Comparison of ENCODE assay signal across 10 cellular contexts in genomic region chr14:104665092-104665662, GRCh38. TPM values are rescaled to one million over a fixed set of nuclear protein-coding genes. Genes with fewer than 3 reads are reported as not detected.
DNase-seq lines count a peak whose midpoint lies in the region; ATAC-seq and TF ChIP-seq lines count a peak whose summit lies in the region.
"Had no signal": no experiment of that assay in that cellular context is flagged by ENCODE, and none has a peak within 500 bp of the region (broad histone marks: within the 10 kb centered on the region; RNA-seq: fewer than 3 reads in every experiment).

No MANE protein-coding gene starts in this region.

- H3F3A ChIP-seq in DOHH2 (ENCODE audit: control insufficient read depth, insufficient read depth) (peaks cover 21% of the 10 kb centered on the region), Loucy (ENCODE audit: low read depth) (no peaks in the 10 kb centered on the region)

- H3K4me1 ChIP-seq in DOHH2 (ENCODE audit: control insufficient read depth, low read length) (peaks cover 52% of the 10 kb centered on the region), Loucy (ENCODE audit: insufficient read depth, low read length, poor library complexity, severe bottlenecking) (peaks cover 5% of the 10 kb centered on the region), spleen (peaks cover 10 to 33% (median 23%) of the 10 kb centered on the region in 6 donors), vagina (peaks cover 7% of the 10 kb centered on the region)

- 10 to 21% (median 19%) methylated on average over 2 of the region's 2 CpGs for WGBS in spleen, 5 donors

- intact Hi-C loops in dorsolateral prefrontal cortex (cut with DNase I) (loop anchor here in 1 of 2 donors (1.0 kb wide), 1 partner anchor 43 kb away; no protein-coding TSS in a partner anchor), spleen (cut with DNase I; ENCODE audit: low total_unique reads) (no loop called here), vagina (cut with DNase I) (no loop called here)

- H3K27me3 ChIP-seq in DOHH2 (ENCODE audit: control insufficient read depth, low read length) = 0 out of 2 replicates have a peak, but pooled peaks cover 2% of the 10 kb centered on the region
- no peaks in the 10 kb centered on the region for H3K27me3 ChIP-seq in Loucy (ENCODE audit: insufficient read depth, low read length, poor library complexity, severe bottlenecking)
- no peaks in the 10 kb centered on the region for H3K27me3 ChIP-seq in dorsolateral prefrontal cortex
- H3K27me3 ChIP-seq in spleen (replicated peaks in 1 of 7) = peaks cover 0 to 23% (median 4%) of the 10 kb centered on the region in 7 donors
- no peaks in the 10 kb centered on the region for H3K27me3 ChIP-seq in vagina

- no peak overlapping the region for H2AFZ ChIP-seq in Loucy (ENCODE audit: low read length)

- peak overlapping the region; percentile 75 for H3K4me3 Mint-ChIP-seq in neural crest cell

- TF ChIP-seq CTCF in DOHH2 (IDR thresholded peaks at IDR 0.05; ENCODE audit: low read depth, low read length, poor library complexity, severe bottlenecking) = no peak
- no peak for TF ChIP-seq CTCF in Loucy (conservative IDR thresholded peaks at IDR 0.05; ENCODE audit: low read length)
- no peak for TF ChIP-seq CTCF in dorsolateral prefrontal cortex (IDR thresholded peaks at IDR 0.05 in 54 of 56, conservative IDR thresholded peaks at IDR 0.05 in 2 of 56; ENCODE audit: low read depth in 1 of 56, partially characterized antibody in 56 of 56)
- no peak for TF ChIP-seq CTCF in neural crest cell (conservative IDR thresholded peaks at IDR 0.05)
- no peak for TF ChIP-seq CTCF in spleen (IDR thresholded peaks at IDR 0.05 in 8 of 11, conservative IDR thresholded peaks at IDR 0.05 in 3 of 11)
- no peak for TF ChIP-seq CTCF in vagina (IDR thresholded peaks at IDR 0.05)

- TF ChIP-seq POLR2A in spleen (IDR thresholded peaks at IDR 0.05) = no peak
- no peak for TF ChIP-seq POLR2A in vagina (IDR thresholded peaks at IDR 0.05)

- H3K4me3 ChIP-seq in DOHH2 (ENCODE audit: low read length) (peak overlapping the region; percentile 45), Loucy (ENCODE audit: low read length, poor library complexity, severe bottlenecking) (no peak overlapping the region), dorsolateral prefrontal cortex (peak overlapping the region in 1 of 59 donors; percentile 13), spleen (no peak overlapping the region), vagina (no peak overlapping the region)

- H3K79me2 ChIP-seq in DOHH2 (ENCODE audit: control insufficient read depth, low read length) (no peaks in the 10 kb centered on the region), Loucy (ENCODE audit: insufficient read depth, low read length) (no peaks in the 10 kb centered on the region)

- peak overlapping the region; percentile 96 for H3K27ac Mint-ChIP-seq in neural crest cell (ENCODE audit: unreplicated experiment)

- H3K36me3 Mint-ChIP-seq in neural crest cell (ENCODE audit: low read depth) = peaks cover 8% of the 10 kb centered on the region

- peak overlapping the region; percentile 53 for H3K27ac ChIP-seq in DOHH2 (ENCODE audit: low read depth, low read length)
- peak overlapping the region; percentile 65 to 100 (median 98) for H3K27ac ChIP-seq in dorsolateral prefrontal cortex
- H3K27ac ChIP-seq in spleen = peak overlapping the region in 4 of 8 donors; percentile 33 to 62 (median 48)
- no peak overlapping the region for H3K27ac ChIP-seq in vagina

- H3K4me2 ChIP-seq in DOHH2 (ENCODE audit: low read length) = peak overlapping the region; percentile 63
- H3K4me2 ChIP-seq in Loucy (ENCODE audit: low read depth, low read length, poor library complexity, severe bottlenecking) = peak overlapping the region; percentile 27

- H4K20me1 ChIP-seq in DOHH2 (ENCODE audit: control insufficient read depth, insufficient read depth, low read depth, low read length) (no peaks in the 10 kb centered on the region), Loucy (ENCODE audit: insufficient read depth, low read length, poor library complexity, severe bottlenecking) (no peaks in the 10 kb centered on the region)

- peaks cover 4% of the 10 kb centered on the region; the same call in 1 of the 2 replicates for H3K36me3 ChIP-seq in DOHH2 (ENCODE audit: control insufficient read depth, low read length)
- H3K36me3 ChIP-seq in Loucy (ENCODE audit: insufficient read depth, low read length) = no peaks in the 10 kb centered on the region
- H3K36me3 ChIP-seq in spleen = no peaks in the 10 kb centered on the region
- H3K36me3 ChIP-seq in vagina = no peaks in the 10 kb centered on the region

- H3K9ac ChIP-seq in Loucy (ENCODE audit: low read depth, low read length, poor library complexity, severe bottlenecking) = no peak overlapping the region

- peaks cover 3% of the 10 kb centered on the region; the same call in 1 of the 2 replicates for H3K9me3 ChIP-seq in DOHH2 (ENCODE audit: control insufficient read depth, insufficient read depth, low read length)
- no peaks in the 10 kb centered on the region for H3K9me3 ChIP-seq in Loucy (ENCODE audit: insufficient read depth, low read depth, low read length)
- peaks cover 0 to 3% (median 0%) of the 10 kb centered on the region in 8 donors for H3K9me3 ChIP-seq in spleen
- no peaks in the 10 kb centered on the region for H3K9me3 ChIP-seq in vagina

- no peak for ATAC-seq in GM18517 (IDR thresholded peaks at IDR 0.05; ENCODE audit: unreplicated experiment)

- H3K9me2 ChIP-seq in DOHH2 (replicated peaks; ENCODE audit: control insufficient read depth, low read length) (no peaks in the 10 kb centered on the region), Loucy (replicated peaks; ENCODE audit: low read depth, low read length) (no peaks in the 10 kb centered on the region)

- H3K9me3 Mint-ChIP-seq in neural crest cell = peaks cover 4% of the 10 kb centered on the region

- H3K4me1 Mint-ChIP-seq in neural crest cell = peaks cover 46% of the 10 kb centered on the region

- no peaks in the 10 kb centered on the region for H3K27me3 Mint-ChIP-seq in neural crest cell (ENCODE audit: low read depth)

- no peak for DNase-seq in dorsolateral prefrontal cortex
- no peak for DNase-seq in neural crest cell (ENCODE audit: low read depth, low spot score)
- no peak for DNase-seq in spleen
- no peak for DNase-seq in HUDEP-2 (lab: John Stamatoyannopoulos, UW; ENCODE audit: unreplicated experiment in 76 of 76)
- DNase-seq in vagina (ENCODE audit: extremely low spot score in 2 of 2) = no peak
- DNase-seq: GF-D8, NCI-H2029 treated with DMSO at 0.1 percent for 48 hours had no signal

RNA-seq across cellular contexts. Expression of gene INF2, which starts 24.2 kb away (rescaled TPM):
- 100 to 1,000 TPM in 97 of 120 experiments, 10 to 100 TPM in 23; 69.5 to 290 (median 127) TPM for total RNA-seq in dorsolateral prefrontal cortex
- 60.6 and 61.7 TPM in 2 replicates for total RNA-seq in neural crest cell
- 100 to 1,000 TPM in 3 of 7 donors, 10 to 100 TPM in 4; 66.9 to 110 (median 96.4) TPM for total RNA-seq in spleen
- polyA plus RNA-seq in spleen = 100 to 1,000 TPM in 2 of 3 donors, 10 to 100 TPM in 1; 56.6 to 120 (median 102) TPM
- total RNA-seq in vagina = 49.1 TPM

RNA-seq across cellular contexts. Expression of gene ADSS1, which starts 58.9 kb away (rescaled TPM):
- total RNA-seq in dorsolateral prefrontal cortex = 10 to 100 TPM in 62 of 120 experiments, 1 to 10 TPM in 58; 4.2 to 28.9 (median 10.3) TPM
- 4.4 and 5.0 TPM in 2 replicates for total RNA-seq in neural crest cell
- total RNA-seq in spleen = 10 to 100 TPM in 1 of 7 donors, 1 to 10 TPM in 6; 2.7 to 11.7 (median 8.3) TPM
- polyA plus RNA-seq in spleen = 1 to 10 TPM; 3.0 to 3.7 (median 3.2) TPM
- 10.3 TPM for total RNA-seq in vagina
